ENCODE assay signal across 1 cellular context in the genomic region with DNA sequence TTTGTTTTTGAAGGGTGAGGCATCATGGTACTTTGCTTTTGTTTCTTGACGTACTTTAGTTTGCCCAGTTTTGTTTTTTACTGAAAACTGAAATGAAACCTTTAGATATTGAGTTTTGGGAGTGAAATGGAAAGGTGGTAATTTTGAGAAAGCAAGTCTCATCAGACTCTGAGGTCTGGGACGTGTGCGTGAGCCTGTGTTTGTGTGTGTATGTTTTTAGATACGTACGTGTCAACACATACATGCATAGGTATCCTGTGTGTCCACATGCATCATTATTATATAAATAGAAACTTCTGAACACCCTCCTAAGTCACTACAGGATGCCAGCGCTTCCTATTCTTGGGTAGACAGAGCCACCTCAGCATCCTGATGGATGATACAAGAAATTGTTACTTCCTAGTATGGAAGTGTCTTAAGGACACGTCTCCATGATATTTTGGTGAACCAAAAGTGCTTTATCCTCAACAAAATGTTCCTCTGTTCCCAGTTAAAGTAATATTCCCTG.
TF ChIP-seq lines count a peak whose summit lies in the region.

No MANE protein-coding gene starts in this region.

TF ChIP-seq in HepG2, 621 proteins besides CTCF, POLR2A, EP300 and RAD21:
- TF ChIP-seq ONECUT2 (CRISPR knock-in tag; IDR thresholded peaks at IDR 0.05), result no peak
